8 cellular contexts compared by ENCODE assay signal in genomic region chr11:33261350-33261749, GRCh38. TPM values are rescaled to one million over a fixed set of nuclear protein-coding genes. Genes with fewer than 3 reads are reported as not detected.
DNase-seq lines count a peak whose midpoint lies in the region; ATAC-seq, FAIRE-seq and TF ChIP-seq lines count a peak whose summit lies in the region.
"Not testable (repeated sequence)": the region's sequence is repeated elsewhere in the genome, so short reads cannot be mapped to it uniquely, and the experiment has no call there.

No MANE protein-coding gene starts in this region.

- not testable (repeated sequence) for FAIRE-seq in HepG2 (lab: Jason Lieb, UNC)

- H3K27me3 ChIP-seq in CD8-positive, alpha-beta memory T cell (ENCODE audit: insufficient read depth, low read length, poor library complexity, severe bottlenecking); esophagus squamous epithelium; HepG2 (ENCODE audit: control insufficient read depth in 1 of 2, insufficient read depth in 2 of 2, low read length in 2 of 2); psoas muscle (ENCODE audit: insufficient read depth in 3 of 3, low read length in 2 of 3); tibial artery: not testable (repeated sequence)

- 90 to 93% methylated on average over 1 of the region's 1 CpG for WGBS in esophagus squamous epithelium, 2 donors
- WGBS in HepG2 (ENCODE audit: low lambda C conversion rate), result 71% methylated on average over 1 of the region's 1 CpG
- WGBS in psoas muscle, 3 donors, result 73 to 86% (median 84%) methylated on average over 1 of the region's 1 CpG

- TF ChIP-seq POLR2A in esophagus squamous epithelium (IDR thresholded peaks at IDR 0.05); HepG2 (IDR thresholded peaks at IDR 0.05; ENCODE audit: insufficient read depth in 1 of 2, low read depth in 2 of 2, low read length in 2 of 2): not testable (repeated sequence)

- H3K27me3 Mint-ChIP-seq in CD8-positive, alpha-beta memory T cell; IgD-negative memory B cell; T-helper 17 cell; brain: not testable (repeated sequence)

- not testable (repeated sequence) for ATAC-seq in T-helper 17 cell, HepG2, psoas muscle

- peaks cover 75% of the 10 kb centered on the region for H3K79me2 ChIP-seq in HepG2 (ENCODE audit: insufficient read depth, low read length)

- H2AFZ ChIP-seq in HepG2 (ENCODE audit: low read length), result not testable (repeated sequence)

- H4K20me1 ChIP-seq in HepG2 (ENCODE audit: insufficient read depth, low read length), result peaks cover 48% of the 10 kb centered on the region

- POLR2A ChIA-PET in CD8-positive, alpha-beta memory T cell (lab: Charles Lee); HepG2 (lab: Yijun Ruan, JAX): not testable (repeated sequence)

- not testable (repeated sequence) for H3K9me3 ChIP-seq in CD8-positive, alpha-beta memory T cell (ENCODE audit: low read length); T-helper 17 cell (ENCODE audit: control insufficient read depth, low read length, poor library complexity, severe bottlenecking); esophagus squamous epithelium; HepG2 (ENCODE audit: low read length); psoas muscle; tibial artery

- peaks cover 36% of the 10 kb centered on the region for H3K4me1 ChIP-seq in CD8-positive, alpha-beta memory T cell (ENCODE audit: insufficient read depth, low read length)
- H3K4me1 ChIP-seq in esophagus squamous epithelium, result peaks cover 9 to 75% (median 24%) of the 10 kb centered on the region in 3 donors
- H3K4me1 ChIP-seq in HepG2 (ENCODE audit: insufficient read depth, low read length), result peaks cover 58% of the 10 kb centered on the region
- H3K4me1 ChIP-seq in psoas muscle, result peaks cover 66% of the 10 kb centered on the region
- peaks cover 0 to 69% (median 38%) of the 10 kb centered on the region in 4 donors for H3K4me1 ChIP-seq in tibial artery

- BruUV-seq in HepG2 (replicated peaks; lab: Mats Ljungman, UMichigan), result not testable (repeated sequence)

- not testable (repeated sequence) for TF ChIP-seq CTCF in brain (conservative IDR thresholded peaks at IDR 0.05); esophagus squamous epithelium (IDR thresholded peaks at IDR 0.05); HepG2 (CRISPR knock-in tag; IDR thresholded peaks at IDR 0.05); psoas muscle (IDR thresholded peaks at IDR 0.05); tibial artery (IDR thresholded peaks at IDR 0.05)

- H3K27ac Mint-ChIP-seq in CD8-positive, alpha-beta memory T cell, result peak overlapping the region in 3 of 8 donors; percentile 5 to 47 (median 44)
- H3K27ac Mint-ChIP-seq in IgD-negative memory B cell, result peak overlapping the region in 2 of 3 donors; percentile 46 to 68
- H3K27ac Mint-ChIP-seq in T-helper 17 cell, result peak overlapping the region; percentile 57
- H3K27ac Mint-ChIP-seq in brain, result peak overlapping the region in 2 of 5 experiments; percentile 64 to 100

- not testable (repeated sequence) for H3K4me3 ChIP-seq in CD8-positive, alpha-beta memory T cell (ENCODE audit: low read length); HepG2 (replicated peaks in 1 of 3; ENCODE audit: insufficient read depth in 1 of 3, low read depth in 2 of 3, low read length in 3 of 3); tibial artery
- H3K4me3 ChIP-seq in esophagus squamous epithelium (peak overlapping the region in 1 of 4 donors; percentile 35), psoas muscle (peak overlapping the region; percentile 17)

- in situ Hi-C loops in HepG2 (cut with HindIII; ENCODE audit: extremely low pct_ligation_motif_present, low pct_unique_long_range_greater_than_20kb), result not testable (repeated sequence)

- TF ChIP-seq RAD21 in HepG2 (CRISPR knock-in tag; IDR thresholded peaks at IDR 0.05), result not testable (repeated sequence)

- peaks cover 62 to 71% (median 70%) of the 10 kb centered on the region in 3 donors for H3K4me1 Mint-ChIP-seq in CD8-positive, alpha-beta memory T cell
- H3K4me1 Mint-ChIP-seq in IgD-negative memory B cell, result peaks cover 27 to 46% (median 38%) of the 10 kb centered on the region in 3 donors
- H3K4me1 Mint-ChIP-seq in T-helper 17 cell, result peaks cover 41% of the 10 kb centered on the region
- peaks cover 64% of the 10 kb centered on the region for H3K4me1 Mint-ChIP-seq in brain

- H3K36me3 Mint-ChIP-seq in CD8-positive, alpha-beta memory T cell, result peaks cover 0 to 11% (median 0%) of the 10 kb centered on the region in 3 donors
- H3K36me3 Mint-ChIP-seq in IgD-negative memory B cell; T-helper 17 cell (ENCODE audit: low read depth): not testable (repeated sequence)
- H3K36me3 Mint-ChIP-seq in brain, result peaks cover 11% of the 10 kb centered on the region

- H3K36me3 ChIP-seq in CD8-positive, alpha-beta memory T cell (ENCODE audit: insufficient read depth, low read length); esophagus squamous epithelium; HepG2 (replicated peaks in 1 of 2; ENCODE audit: control insufficient read depth in 1 of 2, insufficient read depth in 2 of 2, low read length in 2 of 2); psoas muscle (ENCODE audit: insufficient read depth in 1 of 2, low read depth in 1 of 2); tibial artery: not testable (repeated sequence)

- intact Hi-C loops in esophagus squamous epithelium (cut with DNase I) (loop anchor here (10.0 kb wide), 1 partner anchor 97 kb away; the partner anchor contains the start of gene CSTF3), HepG2 (cut with micrococcal nuclease; ENCODE audit: unreplicated experiment) (loop anchor here (10.0 kb wide), 1 partner anchor 433 kb away; no protein-coding TSS in a partner anchor)
- intact Hi-C loops in psoas muscle (cut with DNase I); tibial artery (cut with DNase I; ENCODE audit: low total_unique reads): not testable (repeated sequence)

- not testable (repeated sequence) for TF ChIP-seq EP300 in HepG2 (IDR thresholded peaks at IDR 0.05; ENCODE audit: low read depth in 2 of 2, low read length in 2 of 2); HepG2 (CRISPR knock-in tag; IDR thresholded peaks at IDR 0.05; ENCODE audit: borderline replicate concordance)

- H3K27ac ChIP-seq in CD8-positive, alpha-beta memory T cell (ENCODE audit: low read depth, low read length); HepG2 (ENCODE audit: extremely low read length, insufficient read depth, low read length): not testable (repeated sequence)
- H3K27ac ChIP-seq in esophagus squamous epithelium, result peak overlapping the region in 3 of 4 donors; percentile 28 to 100 (median 40)
- peak overlapping the region; percentile 100 for H3K27ac ChIP-seq in psoas muscle
- peak overlapping the region; percentile 48 to 100 for H3K27ac ChIP-seq in tibial artery

- H3K4me3 Mint-ChIP-seq in CD8-positive, alpha-beta memory T cell, result peak overlapping the region in 5 of 7 donors; percentile 5 to 39 (median 17)
- H3K4me3 Mint-ChIP-seq in IgD-negative memory B cell (peak overlapping the region in 1 of 4 donors; percentile 83), brain (peak overlapping the region; percentile 64 to 85 (median 67))
- H3K4me3 Mint-ChIP-seq in T-helper 17 cell, result not testable (repeated sequence)

- H3K9me3 Mint-ChIP-seq in CD8-positive, alpha-beta memory T cell; IgD-negative memory B cell; brain: not testable (repeated sequence)

- not testable (repeated sequence) for H3K9ac ChIP-seq in HepG2 (ENCODE audit: insufficient read depth, low read depth, low read length)

- CTCF ChIA-PET in CD8-positive, alpha-beta memory T cell (lab: Charles Lee); HepG2 (lab: Yijun Ruan, JAX; ENCODE audit: low intra/inter-chr PET ratio, low total read pairs): not testable (repeated sequence)

- not testable (repeated sequence) for H3K4me2 ChIP-seq in HepG2 (ENCODE audit: low read depth, low read length)

- DNase-seq in CD8-positive, alpha-beta memory T cell; T-helper 17 cell; esophagus squamous epithelium (lab: John Stamatoyannopoulos, UW); HepG2 (ENCODE audit: low spot score); psoas muscle; tibial artery: not testable (repeated sequence)

RNA-seq across cellular contexts. Expression of gene HIPK3, which starts 4.2 kb away (rescaled TPM):
- total RNA-seq in CD8-positive, alpha-beta memory T cell, result 10 to 100 TPM; 49.2 to 50.9 TPM
- 31.6 TPM for polyA plus RNA-seq in CD8-positive, alpha-beta memory T cell
- polyA plus RNA-seq in IgD-negative memory B cell (26.9 TPM), brain (ENCODE audit: insufficient read depth, low read depth, low replicate concordance) (5.3 TPM), HepG2 (2011; rRNA removed) (18.2 and 20.5 TPM in 2 replicates), psoas muscle (10 to 100 TPM in 2 of 3 donors, 1 to 10 TPM in 1; 7.8 to 64.2 (median 25.5) TPM)
- total RNA-seq in T-helper 17 cell (10 to 100 TPM; 59.7 to 64.1 TPM), esophagus squamous epithelium (100 to 1,000 TPM in 1 of 4 donors, 10 to 100 TPM in 3; 43.8 to 169 (median 68.9) TPM), HepG2 (2016; rRNA removed; fragmentation: Illumina TruSeq; extraction: Trizol) (39.8 and 44.3 TPM in 2 replicates), psoas muscle (100 to 1,000 TPM; 119 to 155 (median 134) TPM)
- total RNA-seq in HepG2 (2016; cell fraction: cytosol; rRNA removed; fragmentation: Illumina TruSeq; extraction: Trizol; ENCODE audit: low read depth), result 246 and 276 TPM in 2 replicates
- total RNA-seq in HepG2 (2016; cell fraction: insoluble cytoplasmic fraction; rRNA removed; fragmentation: Illumina TruSeq; extraction: Trizol), result 37.6 and 42.6 TPM in 2 replicates
- total RNA-seq in HepG2 (2016; cell fraction: membrane; rRNA removed; fragmentation: Illumina TruSeq; extraction: Trizol), result 125 and 146 TPM in 2 replicates
- total RNA-seq in HepG2 (2016; cell fraction: nucleus; rRNA removed; fragmentation: Illumina TruSeq; extraction: Trizol), result 22.4 and 25.3 TPM in 2 replicates
- 9.4 and 14.2 TPM in 2 replicates for polyA plus RNA-seq in HepG2 (2011; cell fraction: cytosol; rRNA removed)
- 12.6 TPM in 2 replicates for polyA plus RNA-seq in HepG2 (2011; cell fraction: nucleus; rRNA removed)
- polyA plus RNA-seq in HepG2 (2012), result 14.7 and 16.7 TPM in 2 replicates
- polyA plus RNA-seq in HepG2 (2016; cell fraction: cytosol; fragmentation: Illumina TruSeq; extraction: Trizol; ENCODE audit: low read depth), result 0.45 and 0.57 TPM in 2 replicates
- 20.1 and 22.2 TPM in 2 replicates for polyA plus RNA-seq in HepG2 (2016; cell fraction: insoluble cytoplasmic fraction; fragmentation: Illumina TruSeq; extraction: Trizol; ENCODE audit: low read depth)
- 3.7 and 4.1 TPM in 2 replicates for polyA plus RNA-seq in HepG2 (2016; cell fraction: membrane; fragmentation: Illumina TruSeq; extraction: Trizol; ENCODE audit: low read depth)
- polyA plus RNA-seq in HepG2 (2016; cell fraction: nucleus; fragmentation: Illumina TruSeq; extraction: Trizol; ENCODE audit: insufficient read depth, low read depth), result 19.0 and 19.1 TPM in 2 replicates
- 44.7 and 93.7 TPM in 2 replicates for polyA minus RNA-seq in HepG2 (2011; rRNA and poly(A)+ RNA removed; ENCODE audit: low replicate concordance)
- polyA minus RNA-seq in HepG2 (2011; cell fraction: cytosol; rRNA and poly(A)+ RNA removed), result 51.6 and 72.1 TPM in 2 replicates
- 40.9 and 51.1 TPM in 2 replicates for polyA minus RNA-seq in HepG2 (2011; cell fraction: nucleus; rRNA and poly(A)+ RNA removed)
